In genomic region chr10:92595505-92595904, GRCh38 we compare ENCODE assay signal across 14 cellular contexts. TPM values are rescaled to one million over a fixed set of nuclear protein-coding genes. Genes with fewer than 3 reads are reported as not detected.
DNase-seq lines count a peak whose midpoint lies in the region; ATAC-seq and TF ChIP-seq lines count a peak whose summit lies in the region.
"Had no signal": no experiment of that assay in that cellular context is flagged by ENCODE, and none has a peak within 500 bp of the region (broad histone marks: within the 10 kb centered on the region; RNA-seq: fewer than 3 reads in every experiment).

No MANE protein-coding gene starts in this region.

- H3K79me2 ChIP-seq in H9 (ENCODE audit: insufficient read depth, low read length): peaks cover 53% of the 10 kb centered on the region

- no peak overlapping the region for H2AK5ac ChIP-seq in H9 (ENCODE audit: insufficient read length, low read length)

- H3K9ac ChIP-seq in H9 (ENCODE audit: extremely low read depth, insufficient read length, low read length): no peak overlapping the region

- H3K23me2 ChIP-seq in H9 (ENCODE audit: insufficient read length, low read depth, low read length, poor library complexity, severe bottlenecking): peaks cover 11% of the 10 kb centered on the region

- no peak overlapping the region for H3K23ac ChIP-seq in H9 (ENCODE audit: insufficient read length, low read depth, low read length)

- no peaks in the 10 kb centered on the region for H3K9me3 ChIP-seq in CD4-positive, alpha-beta memory T cell (ENCODE audit: control insufficient read depth in 1 of 2, low read length in 2 of 2)
- no peaks in the 10 kb centered on the region for H3K9me3 ChIP-seq in H9 (ENCODE audit: control insufficient read depth, low read depth, low read length)

- H3K27ac ChIP-seq in CD4-positive, alpha-beta memory T cell (ENCODE audit: low read depth, low read length): peak overlapping the region; percentile 25
- no peak overlapping the region for H3K27ac ChIP-seq in H9 (ENCODE audit: insufficient read length, low read depth, low read length)
- H3K27ac ChIP-seq: epithelial cell of prostate had no signal

- H3K27ac Mint-ChIP-seq in CD4-positive, alpha-beta memory T cell: peak overlapping the region; percentile 12 to 91 (median 49)
- H3K27ac Mint-ChIP-seq in H9: peak overlapping the region in 1 of 3 experiments; percentile 36; a peak in 1 of 7 replicates
- H3K27ac Mint-ChIP-seq in activated CD4-positive, alpha-beta memory T cell treated with anti-CD3 and anti-CD28 coated beads for 36 hours: no peak overlapping the region
- H3K27ac Mint-ChIP-seq in mesothelial cell of epicardium: no peak overlapping the region

- no peaks in the 10 kb centered on the region for H3K36me3 ChIP-seq in CD4-positive, alpha-beta memory T cell (ENCODE audit: insufficient read depth, low read length)

- H3K14ac ChIP-seq in H9 (ENCODE audit: insufficient read depth, low read length): no peak overlapping the region

- POLR2A ChIA-PET in CD4-positive, alpha-beta memory T cell (lab: Charles Lee; ENCODE audit: partially characterized antibody): interaction anchor here (0.9 kb wide), 1 partner anchor 95 kb away, joined by 3 read pairs; no protein-coding TSS in a partner anchor
- POLR2A ChIA-PET in activated CD4-positive, alpha-beta memory T cell treated with anti-CD3 and anti-CD28 coated beads for 36 hours (lab: Charles Lee): interaction anchor here (0.6 kb wide), 1 partner anchor 26 kb away, joined by 3 read pairs; no protein-coding TSS in a partner anchor

- H2BK5ac ChIP-seq in H9 (ENCODE audit: insufficient read length, low read length): no peak overlapping the region

- 100% methylated on average over 2 of the region's 2 CpGs for WGBS in H9 (ENCODE audit: extremely low coverage, insufficient read length, low lambda C conversion rate)

- no peak overlapping the region for H4K5ac ChIP-seq in H9 (ENCODE audit: insufficient read length, low read depth, low read length)

- no peak overlapping the region for H3K4me2 ChIP-seq in H9 (ENCODE audit: insufficient read depth, insufficient read length, low read length)

- no peaks in the 10 kb centered on the region for H3K27me3 ChIP-seq in CD4-positive, alpha-beta memory T cell (ENCODE audit: insufficient read depth, low read length)
- no peaks in the 10 kb centered on the region for H3K27me3 ChIP-seq in H9 (ENCODE audit: insufficient read depth, low read length)

- no peak overlapping the region for H3K4me3 ChIP-seq in CD4-positive, alpha-beta memory T cell (ENCODE audit: low read length in 2 of 2)
- H3K4me3 ChIP-seq: lung had no signal

- H2BK12ac ChIP-seq in H9 (ENCODE audit: insufficient read length, low read depth, low read length): no peak overlapping the region

- peaks cover 23 to 66% (median 33%) of the 10 kb centered on the region in 4 donors for H3K4me1 Mint-ChIP-seq in CD4-positive, alpha-beta memory T cell
- peaks cover 39 to 47% of the 10 kb centered on the region in 2 experiments for H3K4me1 Mint-ChIP-seq in H9
- peaks cover 39% of the 10 kb centered on the region for H3K4me1 Mint-ChIP-seq in activated CD4-positive, alpha-beta memory T cell treated with anti-CD3 and anti-CD28 coated beads for 36 hours (ENCODE audit: low read depth)
- peaks cover 32% of the 10 kb centered on the region for H3K4me1 Mint-ChIP-seq in mesothelial cell of epicardium

- H4K20me1 ChIP-seq in H9 (ENCODE audit: control insufficient read depth, insufficient read depth, insufficient read length): no peaks in the 10 kb centered on the region

- no peak for ATAC-seq in Right ventricle myocardium superior (ENCODE audit: poor library complexity)

- H3K36me3 Mint-ChIP-seq in CD4-positive, alpha-beta memory T cell: peaks cover 0 to 8% of the 10 kb centered on the region in 2 donors
- H3K36me3 Mint-ChIP-seq in H9 (ENCODE audit: insufficient read depth in 1 of 3, low read depth in 3 of 3): peaks cover 0 to 5% (median 0%) of the 10 kb centered on the region in 3 experiments; a peak in 2 of 7 replicates
- peaks cover 17% of the 10 kb centered on the region for H3K36me3 Mint-ChIP-seq in activated CD4-positive, alpha-beta memory T cell treated with anti-CD3 and anti-CD28 coated beads for 36 hours
- peaks cover 8% of the 10 kb centered on the region for H3K36me3 Mint-ChIP-seq in mesothelial cell of epicardium

- no peaks in the 10 kb centered on the region for H3K27me3 Mint-ChIP-seq in CD4-positive, alpha-beta memory T cell
- H3K27me3 Mint-ChIP-seq in H9 (ENCODE audit: low read depth) (no peaks in the 10 kb centered on the region; the same call in 1 of the 2 replicates), mesothelial cell of epicardium (ENCODE audit: low read depth) (no peaks in the 10 kb centered on the region)
- H3K27me3 Mint-ChIP-seq in activated CD4-positive, alpha-beta memory T cell treated with anti-CD3 and anti-CD28 coated beads for 36 hours: no peaks in the 10 kb centered on the region

- H4K8ac ChIP-seq in H9 (replicated peaks; ENCODE audit: insufficient read length, low read depth, low read length): no peak overlapping the region

- H3K4me3 Mint-ChIP-seq in CD4-positive, alpha-beta memory T cell: peak overlapping the region in 7 of 8 donors; percentile 1 to 49 (median 20)
- H3K4me3 Mint-ChIP-seq in H9 (peak overlapping the region; percentile 96), mesothelial cell of epicardium (peak overlapping the region; percentile 9)
- peak overlapping the region; percentile 54 for H3K4me3 Mint-ChIP-seq in activated CD4-positive, alpha-beta memory T cell treated with anti-CD3 and anti-CD28 coated beads for 36 hours

- H2BK120ac ChIP-seq in H9 (ENCODE audit: low read depth, low read length, poor library complexity, severe bottlenecking): no peak overlapping the region

- no peak overlapping the region for H2AFZ ChIP-seq in H9 (ENCODE audit: low read length)

- CTCF ChIA-PET in CD4-positive, alpha-beta memory T cell (lab: Charles Lee; ENCODE audit: partially characterized antibody): interaction anchor here (0.9 kb wide), 1 partner anchor 22 kb away, joined by 3 read pairs; the partner anchor contains the start of gene IDE
- CTCF ChIA-PET in activated CD4-positive, alpha-beta memory T cell treated with anti-CD3 and anti-CD28 coated beads for 36 hours (lab: Charles Lee): no interaction called here

- intact Hi-C loops in CD4-positive, alpha-beta memory T cell (cut with micrococcal nuclease): loop anchor here (10.0 kb wide), 1 partner anchor 1431 kb away; no protein-coding TSS in a partner anchor
- intact Hi-C loops in activated CD4-positive, alpha-beta memory T cell treated with anti-CD3 and anti-CD28 coated beads for 36 hours (cut with micrococcal nuclease): no loop called here
- intact Hi-C loops in Right ventricle myocardium superior (cut with DNase I): loop anchor here (10.0 kb wide), 1 partner anchor 279 kb away; no protein-coding TSS in a partner anchor

- peaks cover 6% of the 10 kb centered on the region for H3K79me1 ChIP-seq in H9 (ENCODE audit: insufficient read depth, low read depth, low read length, poor library complexity, severe bottlenecking)

- TF ChIP-seq CTCF in H9 (conservative IDR thresholded peaks at IDR 0.05) (no peak), mesothelial cell of epicardium (IDR thresholded peaks at IDR 0.05; ENCODE audit: unreplicated experiment) (no peak)

- H3K18ac ChIP-seq in H9 (ENCODE audit: insufficient read length, low read depth, low read length): no peak overlapping the region

- H2BK15ac ChIP-seq in H9 (ENCODE audit: low read depth, low read length): no peak overlapping the region

- no peak overlapping the region for H3K56ac ChIP-seq in H9 (ENCODE audit: insufficient read length, low read depth, low read length)

- DNase-seq in CD4-positive, alpha-beta memory T cell: no peak
- DNase-seq in H9 (no peak), mesothelial cell of epicardium (ENCODE audit: low spot score in 2 of 2, unreplicated experiment in 2 of 2) (no peak), Right ventricle myocardium superior (no peak), NCI-H510A (lab: John Stamatoyannopoulos, UW) (no peak)
- DNase-seq in activated CD4-positive, alpha-beta memory T cell treated with anti-CD3 and anti-CD28 coated beads for 36 hours: no peak
- no peak for DNase-seq in activated CD4-positive, CD25-positive, alpha-beta regulatory T cell treated with anti-CD3 and anti-CD28 coated beads, Interleukin-2, amount 50 U/mL, for 72 hours
- DNase-seq: DMS153; NCI-H1105; NCI-H774; stimulated activated CD4-positive, alpha-beta T cell treated with anti-CD3 and anti-CD28 coated beads, Interleukin-2, amount 100 ng/mL, for 24 hours; stimulated activated naive CD4-positive, alpha-beta T cell treated with Interleukin-2 at 50 U/mL for 16 hours had no signal

- peaks cover 56% of the 10 kb centered on the region for H3K4me1 ChIP-seq in CD4-positive, alpha-beta memory T cell (ENCODE audit: insufficient read depth, low read length)
- H3K4me1 ChIP-seq in H9 (ENCODE audit: insufficient read depth, low read length): no peaks in the 10 kb centered on the region

- no peak overlapping the region for H3K4ac ChIP-seq in H9 (ENCODE audit: low read depth, low read length)

- no peak overlapping the region for H3T11ph ChIP-seq in H9 (ENCODE audit: low read length)

- H3K9me3 Mint-ChIP-seq in CD4-positive, alpha-beta memory T cell: peaks cover 0 to under 1% (median 0%) of the 10 kb centered on the region in 8 donors
- H3K9me3 Mint-ChIP-seq in H9 (no peaks in the 10 kb centered on the region), mesothelial cell of epicardium (peaks cover 4% of the 10 kb centered on the region)
- H3K9me3 Mint-ChIP-seq in activated CD4-positive, alpha-beta memory T cell treated with anti-CD3 and anti-CD28 coated beads for 36 hours: no peaks in the 10 kb centered on the region

- no peak overlapping the region for H2BK20ac ChIP-seq in H9 (ENCODE audit: low read depth, low read length, poor library complexity, severe bottlenecking)

- H4K91ac ChIP-seq in H9 (ENCODE audit: insufficient read length, low read depth, low read length): no peak overlapping the region

RNA-seq across cellular contexts. Expression of gene KIF11, which starts 2.6 kb away (rescaled TPM):
- total RNA-seq in CD4-positive, alpha-beta memory T cell: 1 to 10 TPM; 2.0 to 2.1 TPM
- polyA plus RNA-seq in CD4-positive, alpha-beta memory T cell: under 1 TPM; 0.87 to 0.92 TPM
- total RNA-seq in H9 (2021): 52.4 and 54.4 TPM in 2 replicates
- 10 to 100 TPM; 56.3 to 57.3 TPM for total RNA-seq in activated CD4-positive, alpha-beta memory T cell treated with anti-CD3 and anti-CD28 coated beads for 36 hours
- 18.0 to 19.5 TPM (median 19.4 TPM) in 3 replicates for total RNA-seq in mesothelial cell of epicardium
- 0.78 TPM for total RNA-seq in Right ventricle myocardium superior

RNA-seq across cellular contexts. Expression of gene IDE, which starts 21.6 kb away (rescaled TPM):
- 10 to 100 TPM; 38.4 to 40.2 TPM for total RNA-seq in CD4-positive, alpha-beta memory T cell
- 10 to 100 TPM; 19.5 to 20.0 TPM for polyA plus RNA-seq in CD4-positive, alpha-beta memory T cell
- total RNA-seq in H9 (2021) (45.0 and 48.9 TPM in 2 replicates), mesothelial cell of epicardium (29.7 to 35.6 TPM (median 30.3 TPM) in 3 replicates), Right ventricle myocardium superior (50.5 TPM)
- total RNA-seq in activated CD4-positive, alpha-beta memory T cell treated with anti-CD3 and anti-CD28 coated beads for 36 hours: 10 to 100 TPM; 32.3 to 40.1 TPM

Comparison
In these comparisons a context has a peak if more than half of its experiments do, and no peak if none do; other contexts are left out.
1. H3K27ac Mint-ChIP-seq: peak in CD4-positive, alpha-beta memory T cell (7 of 7); none in activated CD4-positive, alpha-beta memory T cell treated with anti-CD3 and anti-CD28 coated beads for 36 hours (single experiment) and mesothelial cell of epicardium (single experiment).
2. H3K4me3 Mint-ChIP-seq: peak in every context shown above with its lines; median percentile 96 in H9; 54 in activated CD4-positive, alpha-beta memory T cell treated with anti-CD3 and anti-CD28 coated beads for 36 hours; 20 in CD4-positive, alpha-beta memory T cell; 9 in mesothelial cell of epicardium.